ENCODE assay signal across 22 cellular contexts in the genomic region with DNA sequence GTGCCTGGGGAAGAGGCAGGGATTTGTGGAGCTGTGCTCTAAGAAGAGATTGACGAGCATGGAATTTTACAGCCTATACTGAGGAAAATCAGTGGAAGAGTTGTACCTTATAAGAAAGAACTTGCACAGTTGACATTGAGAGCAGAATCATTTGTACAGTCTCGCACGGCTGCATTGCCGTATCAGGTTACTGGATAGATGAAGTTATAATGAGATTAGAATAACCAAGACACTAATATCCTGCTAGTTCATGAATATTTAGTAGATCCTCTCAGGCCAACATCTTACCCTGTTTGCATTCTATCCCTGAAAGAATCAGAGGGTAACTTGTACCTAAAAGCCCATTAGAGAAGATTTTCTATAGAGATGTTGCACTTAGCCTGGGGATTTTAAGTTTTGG.
"Had no signal": no experiment of that assay in that cellular context is flagged by ENCODE, and none has a peak within 500 bp of the region (broad histone marks: within the 10 kb centered on the region; RNA-seq: fewer than 3 reads in every experiment).

No MANE protein-coding gene starts in this region.

- DNase-seq: activated CD4-positive, alpha-beta memory T cell treated with anti-CD3 and anti-CD28 coated beads, Interleukin-2, amount 10 ng/mL, durations not matched to agents 7 days and 5 days; activated CD4-positive, alpha-beta T cell treated with anti-CD3 and anti-CD28 coated beads, Interleukin-2, amount 10 ng/mL, durations not matched to agents 24 days and 14 days; activated gamma-delta T cell treated with Interleukin-2 at 50 U/mL for 16 hours; aorta; brain microvascular endothelial cell; central memory CD4-positive, alpha-beta T cell; dermis blood vessel endothelial cell; effector CD8-positive, alpha-beta T cell; foreskin melanocyte; kidney glomerular epithelial cell; left ventricle myocardium inferior; pancreas; psoas muscle; right cardiac atrium; stimulated activated CD4-positive, alpha-beta T cell treated with anti-CD3 and anti-CD28 coated beads, Interleukin-12 subunit alpha, Interleukin-12 subunit beta, amount 100 ng/mL, for 4 hours; stimulated activated CD4-positive, alpha-beta T cell treated with anti-CD3 and anti-CD28 coated beads, Interleukin-4, amount 100 ng/mL, for 4 hours; T-helper 17 cell; tibial artery had no signal

- H3K27me3 Mint-ChIP-seq: activated CD4-positive, alpha-beta T cell treated with anti-CD3 and anti-CD28 coated beads, Interleukin-2, amount 10 ng/mL, durations not matched to agents 24 days and 14 days had no signal

- H3K27ac ChIP-seq: brain microvascular endothelial cell, left ventricle myocardium inferior, pancreas, psoas muscle, tibial artery had no signal

- H3K4me1 Mint-ChIP-seq: activated CD4-positive, alpha-beta memory T cell treated with anti-CD3 and anti-CD28 coated beads, Interleukin-2, amount 10 ng/mL, durations not matched to agents 7 days and 5 days; activated CD4-positive, alpha-beta T cell treated with anti-CD3 and anti-CD28 coated beads, Interleukin-2, amount 10 ng/mL, durations not matched to agents 24 days and 14 days; activated naive CD4-positive, alpha-beta T cell treated with anti-CD3 and anti-CD28 coated beads, Interleukin-2, amount 50 U/mL, for 24 hours had no signal

- H3K4me3 ChIP-seq: left ventricle myocardium inferior, pancreas, psoas muscle, tibial artery had no signal

- H3K27ac Mint-ChIP-seq: activated CD4-positive, alpha-beta memory T cell treated with anti-CD3 and anti-CD28 coated beads, Interleukin-2, amount 10 ng/mL, durations not matched to agents 7 days and 5 days; activated CD4-positive, alpha-beta T cell treated with anti-CD3 and anti-CD28 coated beads, Interleukin-2, amount 10 ng/mL, durations not matched to agents 24 days and 14 days; activated naive CD4-positive, alpha-beta T cell treated with anti-CD3 and anti-CD28 coated beads, Interleukin-2, amount 50 U/mL, for 24 hours; activated T-helper 1 cell treated with anti-CD3 and anti-CD28 coated beads, Interleukin-12 subunit alpha, Interleukin-12 subunit beta, Interleukin-2, Interleukin-4 antibody, amounts not matched to agents 30 ng/mL and 10 ng/mL and 1 ng/mL, durations not matched to agents 14 hours and 24 hours and 36 hours; natural killer cell treated with Interleukin-12 subunit alpha and Interleukin-12 subunit beta and Interleukin-15 and Interleukin-18, amount 100 ng/mL, for 72 hours; stimulated activated naive CD8-positive, alpha-beta T cell treated with anti-CD3 and anti-CD28 coated beads, Interleukin-15, Interleukin-2, amounts not matched to agents 100 ng/mL and 50 ng/mL, for 24 hours; T-helper 17 cell had no signal

- H3K9me3 Mint-ChIP-seq: activated CD4-positive, alpha-beta memory T cell treated with anti-CD3 and anti-CD28 coated beads, Interleukin-2, amount 10 ng/mL, durations not matched to agents 7 days and 5 days; activated CD4-positive, alpha-beta T cell treated with anti-CD3 and anti-CD28 coated beads, Interleukin-2, amount 10 ng/mL, durations not matched to agents 24 days and 14 days; activated naive CD4-positive, alpha-beta T cell treated with anti-CD3 and anti-CD28 coated beads, Interleukin-2, amount 50 U/mL, for 24 hours; activated T-helper 1 cell treated with anti-CD3 and anti-CD28 coated beads, Interleukin-12 subunit alpha, Interleukin-12 subunit beta, Interleukin-2, Interleukin-4 antibody, amounts not matched to agents 30 ng/mL and 10 ng/mL and 1 ng/mL, durations not matched to agents 14 hours and 24 hours and 36 hours; natural killer cell treated with Interleukin-12 subunit alpha and Interleukin-12 subunit beta and Interleukin-15 and Interleukin-18, amount 100 ng/mL, for 72 hours; stimulated activated naive CD8-positive, alpha-beta T cell treated with anti-CD3 and anti-CD28 coated beads, Interleukin-15, Interleukin-2, amounts not matched to agents 100 ng/mL and 50 ng/mL, for 24 hours had no signal

- H3K4me3 Mint-ChIP-seq: activated CD4-positive, alpha-beta memory T cell treated with anti-CD3 and anti-CD28 coated beads, Interleukin-2, amount 10 ng/mL, durations not matched to agents 7 days and 5 days; activated CD4-positive, alpha-beta T cell treated with anti-CD3 and anti-CD28 coated beads, Interleukin-2, amount 10 ng/mL, durations not matched to agents 24 days and 14 days; activated naive CD4-positive, alpha-beta T cell treated with anti-CD3 and anti-CD28 coated beads, Interleukin-2, amount 50 U/mL, for 24 hours; activated T-helper 1 cell treated with anti-CD3 and anti-CD28 coated beads, Interleukin-12 subunit alpha, Interleukin-12 subunit beta, Interleukin-2, Interleukin-4 antibody, amounts not matched to agents 30 ng/mL and 10 ng/mL and 1 ng/mL, durations not matched to agents 14 hours and 24 hours and 36 hours; natural killer cell treated with Interleukin-12 subunit alpha and Interleukin-12 subunit beta and Interleukin-15 and Interleukin-18, amount 100 ng/mL, for 72 hours; stimulated activated naive CD8-positive, alpha-beta T cell treated with anti-CD3 and anti-CD28 coated beads, Interleukin-15, Interleukin-2, amounts not matched to agents 100 ng/mL and 50 ng/mL, for 24 hours; T-helper 17 cell had no signal

- H3K36me3 ChIP-seq: brain microvascular endothelial cell, left ventricle myocardium inferior, pancreas, tibial artery had no signal

- H3K36me3 Mint-ChIP-seq: activated naive CD4-positive, alpha-beta T cell treated with anti-CD3 and anti-CD28 coated beads, Interleukin-2, amount 50 U/mL, for 24 hours; natural killer cell treated with Interleukin-12 subunit alpha and Interleukin-12 subunit beta and Interleukin-15 and Interleukin-18, amount 100 ng/mL, for 72 hours had no signal

- H3K9me3 ChIP-seq: left ventricle myocardium inferior, pancreas, psoas muscle, tibial artery had no signal
